Comparison of ENCODE assay signal across 9 cellular contexts in the genomic region with DNA sequence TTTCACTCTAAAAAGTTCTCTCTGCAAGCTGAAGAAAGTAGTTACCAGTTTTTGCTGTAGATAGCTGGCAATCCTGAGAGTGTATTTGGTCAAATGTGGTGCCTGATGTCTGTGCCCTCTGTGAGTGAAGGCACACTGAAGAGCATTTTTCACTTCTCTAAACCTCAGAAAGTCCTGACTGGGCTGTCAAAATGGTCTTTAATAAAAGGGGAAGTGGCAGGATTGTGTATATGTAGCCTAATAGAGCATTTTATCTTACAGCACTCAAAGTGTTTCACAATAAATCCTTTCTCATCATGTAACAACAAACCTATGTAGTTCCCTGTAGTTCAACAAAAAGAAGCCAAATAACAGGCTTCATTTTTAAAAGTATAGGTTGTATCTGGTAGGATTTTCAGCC.
DNase-seq lines count a peak whose midpoint lies in the region; ATAC-seq and TF ChIP-seq lines count a peak whose summit lies in the region.
"Had no signal": no experiment of that assay in that cellular context is flagged by ENCODE, and none has a peak within 500 bp of the region (broad histone marks: within the 10 kb centered on the region; RNA-seq: fewer than 3 reads in every experiment).

No MANE protein-coding gene starts in this region.

- no peak overlapping the region for H2AFZ ChIP-seq in OCI-LY3 (ENCODE audit: low read depth, low read length)
- H2AFZ ChIP-seq in hepatocyte, result no peak overlapping the region

- no peak overlapping the region for H3K4me3 ChIP-seq in right cardiac atrium (ENCODE audit: low read length)
- no peak overlapping the region for H3K4me3 ChIP-seq in OCI-LY3 (ENCODE audit: low read length)
- no peak overlapping the region for H3K4me3 ChIP-seq in hepatocyte

- H3K27me3 ChIP-seq in right cardiac atrium (ENCODE audit: control insufficient read depth, insufficient read depth) (no peaks in the 10 kb centered on the region), OCI-LY3 (ENCODE audit: low read depth, low read length) (no peaks in the 10 kb centered on the region), hepatocyte (no peaks in the 10 kb centered on the region)

- intact Hi-C loops in right cardiac atrium (cut with DNase I), result no loop called here
- intact Hi-C loops in Right ventricle myocardium inferior (cut with DNase I), result no loop called here
- intact Hi-C loops in activated CD4-positive, alpha-beta memory T cell treated with anti-CD3 and anti-CD28 coated beads for 36 hours (cut with micrococcal nuclease), result no loop called here

- no peaks in the 10 kb centered on the region for H3K9me2 ChIP-seq in hepatocyte (replicated peaks; ENCODE audit: insufficient read depth)

- no peak overlapping the region for H3K4me3 Mint-ChIP-seq in chondrocyte (ENCODE audit: unreplicated experiment)
- no peak overlapping the region for H3K4me3 Mint-ChIP-seq in activated CD4-positive, alpha-beta memory T cell treated with anti-CD3 and anti-CD28 coated beads for 36 hours

- H3K4me1 ChIP-seq in right cardiac atrium (ENCODE audit: control insufficient read depth, insufficient read depth, low read length) (no peaks in the 10 kb centered on the region), OCI-LY3 (ENCODE audit: low read length) (peaks cover 22% of the 10 kb centered on the region), hepatocyte (ENCODE audit: insufficient read depth) (no peaks in the 10 kb centered on the region)

- H3K9me3 ChIP-seq in right cardiac atrium (ENCODE audit: control insufficient read depth, low read length), result no peaks in the 10 kb centered on the region
- H3K9me3 ChIP-seq in OCI-LY3 (ENCODE audit: insufficient read depth, low read length), result no peaks in the 10 kb centered on the region
- no peaks in the 10 kb centered on the region for H3K9me3 ChIP-seq in hepatocyte (ENCODE audit: low read depth)

- H3K27me3 Mint-ChIP-seq in chondrocyte (ENCODE audit: low read depth), result peaks cover 5% of the 10 kb centered on the region
- H3K27me3 Mint-ChIP-seq in activated CD4-positive, alpha-beta memory T cell treated with anti-CD3 and anti-CD28 coated beads for 36 hours, result no peaks in the 10 kb centered on the region

- TF ChIP-seq CTCF in OCI-LY3 (IDR thresholded peaks at IDR 0.05; ENCODE audit: low read depth, low read length) (no peak), hepatocyte (IDR thresholded peaks at IDR 0.05; ENCODE audit: poor library complexity) (no peak), chondrocyte (IDR thresholded peaks at IDR 0.05) (no peak)

- no peak for DNase-seq in right cardiac atrium
- DNase-seq in Right ventricle myocardium inferior (ENCODE audit: missing footprints), result no peak
- peak; percentile 18 for DNase-seq in superior temporal gyrus (ENCODE audit: extremely low spot score)
- no peak for DNase-seq in hepatocyte (ENCODE audit: low spot score)
- no peak for DNase-seq in chondrocyte (ENCODE audit: low spot score)
- DNase-seq in activated CD4-positive, alpha-beta memory T cell treated with anti-CD3 and anti-CD28 coated beads for 36 hours, result no peak
- DNase-seq: left cardiac atrium had no signal

- H4K20me1 ChIP-seq in OCI-LY3 (ENCODE audit: insufficient read depth, low read length) (no peaks in the 10 kb centered on the region), hepatocyte (ENCODE audit: insufficient read depth, poor library complexity, severe bottlenecking) (no peaks in the 10 kb centered on the region)

- H3K36me3 ChIP-seq in OCI-LY3 (replicated peaks; ENCODE audit: low read depth, low read length) (no peaks in the 10 kb centered on the region), hepatocyte (replicated peaks; ENCODE audit: insufficient read depth, low read depth) (no peaks in the 10 kb centered on the region)

- no peaks in the 10 kb centered on the region for H3K9me3 Mint-ChIP-seq in chondrocyte (ENCODE audit: low read depth)
- no peaks in the 10 kb centered on the region for H3K9me3 Mint-ChIP-seq in activated CD4-positive, alpha-beta memory T cell treated with anti-CD3 and anti-CD28 coated beads for 36 hours

- H3K27ac ChIP-seq in right cardiac atrium (ENCODE audit: low read length), result no peak overlapping the region
- H3K27ac ChIP-seq in OCI-LY3 (ENCODE audit: low read length), result peak overlapping the region; percentile 82
- H3K27ac ChIP-seq in hepatocyte, result no peak overlapping the region

- H3K9ac ChIP-seq in OCI-LY3 (ENCODE audit: low read length), result 0 out of 2 replicates have a peak overlapping the region, but pooled peaks have one; percentile 18

- no peak overlapping the region for H3K27ac Mint-ChIP-seq in chondrocyte (ENCODE audit: unreplicated experiment)
- H3K27ac Mint-ChIP-seq in activated CD4-positive, alpha-beta memory T cell treated with anti-CD3 and anti-CD28 coated beads for 36 hours, result no peak overlapping the region

- H3K79me2 ChIP-seq in OCI-LY3 (ENCODE audit: low read length) (no peaks in the 10 kb centered on the region), hepatocyte (no peaks in the 10 kb centered on the region)

- H3K4me2 ChIP-seq in OCI-LY3 (ENCODE audit: low read length) (peak overlapping the region; percentile 40), hepatocyte (no peak overlapping the region)

- CTCF ChIA-PET in activated CD4-positive, alpha-beta memory T cell treated with anti-CD3 and anti-CD28 coated beads for 36 hours (lab: Charles Lee), result no interaction called here

- POLR2A ChIA-PET in activated CD4-positive, alpha-beta memory T cell treated with anti-CD3 and anti-CD28 coated beads for 36 hours (lab: Charles Lee), result no interaction called here

- H3K36me3 Mint-ChIP-seq in chondrocyte (ENCODE audit: low read depth), result no peaks in the 10 kb centered on the region
- H3K36me3 Mint-ChIP-seq in activated CD4-positive, alpha-beta memory T cell treated with anti-CD3 and anti-CD28 coated beads for 36 hours, result no peaks in the 10 kb centered on the region

- H3K4me1 Mint-ChIP-seq in chondrocyte (ENCODE audit: low read depth), result no peaks in the 10 kb centered on the region
- no peaks in the 10 kb centered on the region for H3K4me1 Mint-ChIP-seq in activated CD4-positive, alpha-beta memory T cell treated with anti-CD3 and anti-CD28 coated beads for 36 hours (ENCODE audit: low read depth)

- ATAC-seq in right cardiac atrium, result peak; percentile 33 to 34
- ATAC-seq in Right ventricle myocardium inferior, result no peak
- ATAC-seq in HG03025 (IDR thresholded peaks at IDR 0.05; ENCODE audit: low FRiP score, unreplicated experiment), result peak; percentile 97
